Comparison of ENCODE assay signal across 10 cellular contexts in the genomic region with DNA sequence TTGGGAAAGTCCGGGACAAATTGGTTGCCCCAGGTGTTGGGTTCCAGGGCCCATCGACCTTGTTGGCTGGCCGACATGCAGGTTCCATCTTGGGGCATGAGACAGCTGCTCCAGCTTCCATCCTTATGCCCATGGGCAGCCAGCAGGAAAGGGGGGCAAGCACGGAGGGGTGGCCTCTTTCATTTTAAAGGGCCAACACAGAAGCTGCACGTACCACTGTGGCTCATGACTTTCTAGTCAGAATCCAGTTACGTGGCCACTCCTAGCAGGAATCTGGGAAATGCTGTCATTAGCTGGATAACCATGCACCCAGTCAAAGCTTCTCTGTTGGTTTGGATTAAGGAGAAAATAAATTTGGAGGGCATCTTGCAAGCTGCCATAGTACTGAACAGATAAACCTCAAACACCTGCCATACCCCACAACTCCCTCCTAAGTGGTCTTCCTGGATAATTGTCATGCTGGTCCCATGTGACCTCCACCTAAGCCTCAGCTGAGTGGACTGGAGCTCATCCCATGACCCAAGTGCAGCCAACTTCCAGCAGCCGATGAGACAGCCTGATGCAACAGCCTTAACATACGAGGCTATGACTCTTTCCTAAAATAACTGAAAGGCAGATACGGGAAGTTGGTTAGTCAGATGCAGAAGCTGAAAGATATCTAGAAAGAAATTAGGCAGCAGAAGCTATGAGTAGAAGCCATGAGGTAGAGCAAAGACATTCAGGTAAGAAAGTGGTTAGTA. TPM values are rescaled to one million over a fixed set of nuclear protein-coding genes. Genes with fewer than 3 reads are reported as not detected.
DNase-seq lines count a peak whose midpoint lies in the region; ATAC-seq, FAIRE-seq and TF ChIP-seq lines count a peak whose summit lies in the region.
"Had no signal": no experiment of that assay in that cellular context is flagged by ENCODE, and none has a peak within 500 bp of the region (broad histone marks: within the 10 kb centered on the region; RNA-seq: fewer than 3 reads in every experiment).

No MANE protein-coding gene starts in this region.

- ATAC-seq in GM21390 (IDR thresholded peaks at IDR 0.05; ENCODE audit: unreplicated experiment) = peak; percentile 50

- no peak overlapping the region for H2AFZ ChIP-seq in neural progenitor cell (replicated peaks)

- no peaks in the 10 kb centered on the region for H3K36me3 ChIP-seq in neural progenitor cell

- no peaks in the 10 kb centered on the region for H3K79me2 ChIP-seq in neural progenitor cell (ENCODE audit: low read depth)

- no peak overlapping the region for H3K27ac Mint-ChIP-seq in neural progenitor cell

- no peak overlapping the region for H3K4me2 ChIP-seq in neural progenitor cell

- no peak overlapping the region for H3K4me3 ChIP-seq in neural progenitor cell

- peak; percentile 71 to 83 for DNase-seq in AML-193 (lab: John Stamatoyannopoulos, UW)
- peak; percentile 92 for DNase-seq in NCI-H226
- peak; percentile 97 for DNase-seq in fibroblast of peridontal ligament (ENCODE audit: extremely low read depth)
- no peak for DNase-seq in urothelium cell line (ENCODE audit: low spot score)
- DNase-seq in NCI-H1417 treated with DMSO at 0.1 percent for 48 hours (lab: John Stamatoyannopoulos, UW) = no peak
- DNase-seq in neural progenitor cell (ENCODE audit: low spot score) = no peak
- no peak for DNase-seq in NCI-H510A (lab: John Stamatoyannopoulos, UW)
- DNase-seq: activated T-cell treated with anti-CD3 and anti-CD28 coated beads, Interleukin-2, amount 50 U/mL, for 4 hours had no signal

- H3K27ac ChIP-seq in neural progenitor cell = no peak overlapping the region

- H3K4me3 Mint-ChIP-seq in neural progenitor cell = no peak overlapping the region
- H3K4me3 Mint-ChIP-seq: activated T-cell treated with anti-CD3 and anti-CD28 coated beads, Interleukin-2, amount 50 U/mL, for 4 hours; neural crest cell had no signal

- H3K36me3 Mint-ChIP-seq in neural progenitor cell = peaks cover 2% of the 10 kb centered on the region

- peaks cover 2% of the 10 kb centered on the region for H3K27me3 Mint-ChIP-seq in neural progenitor cell (ENCODE audit: insufficient read depth, low read depth)

- H3K9ac ChIP-seq in neural progenitor cell = no peak overlapping the region

- peak; percentile 80 for FAIRE-seq in urothelium cell line (lab: Jason Lieb, UNC)

- H3K4me1 Mint-ChIP-seq in neural progenitor cell = no peaks in the 10 kb centered on the region
- H3K4me1 Mint-ChIP-seq: neural crest cell had no signal

- no peaks in the 10 kb centered on the region for H4K20me1 ChIP-seq in neural progenitor cell (ENCODE audit: low read depth)

- peaks cover 5% of the 10 kb centered on the region for H3K9me3 Mint-ChIP-seq in neural progenitor cell
- H3K9me3 Mint-ChIP-seq: activated T-cell treated with anti-CD3 and anti-CD28 coated beads, Interleukin-2, amount 50 U/mL, for 4 hours had no signal

- no peaks in the 10 kb centered on the region for H3F3A ChIP-seq in neural progenitor cell (ENCODE audit: low read depth)

- no peaks in the 10 kb centered on the region for H3K9me3 ChIP-seq in neural progenitor cell (ENCODE audit: low read depth)

- no peaks in the 10 kb centered on the region for H3K27me3 ChIP-seq in neural progenitor cell

- H3K4me1 ChIP-seq in neural progenitor cell = no peaks in the 10 kb centered on the region

- no peak for TF ChIP-seq CTCF in neural progenitor cell (IDR thresholded peaks at IDR 0.05)

RNA-seq across cellular contexts. Expression of a gene that starts 21.4 kb away (rescaled TPM):
- 12.8 and 15.5 TPM in 2 replicates for total RNA-seq in neural progenitor cell (ENCODE audit: low replicate concordance)

Comparison
In these comparisons a context has a peak if more than half of its experiments do, and no peak if none do; other contexts are left out.
1. DNase-seq: peak in AML-193 (2 of 2), NCI-H226 (single experiment) and fibroblast of peridontal ligament (single experiment); none in urothelium cell line (single experiment), NCI-H1417 treated with DMSO at 0.1 percent for 48 hours (single experiment), neural progenitor cell (single experiment) and NCI-H510A (single experiment).